Comparison of ENCODE assay signal across 1 cellular context in genomic region chr19:49793561-49793840, GRCh38.
TF ChIP-seq lines count a peak whose summit lies in the region.

No MANE protein-coding gene starts in this region.

TF ChIP-seq in K562, 482 proteins besides CTCF, POLR2A, EP300 and RAD21:
- TF ChIP-seq NR2F6 (CRISPR knock-in tag; IDR thresholded peaks at IDR 0.05) (no peak), ATF3 (IDR thresholded peaks at IDR 0.05) (peak; percentile 62), ATF3 (CRISPR knock-in tag; conservative IDR thresholded peaks at IDR 0.05) (no peak), JUN (IDR thresholded peaks at IDR 0.05; ENCODE audit: borderline replicate concordance, low read depth, low read length) (peak; percentile 15; the same call in 1 of the 2 replicates), JUN (CRISPR knock-in tag; IDR thresholded peaks at IDR 0.05; ENCODE audit: borderline replicate concordance) (no peak), ZFP36 (IDR thresholded peaks at IDR 0.05; ENCODE audit: low read depth, low read length, partially characterized antibody) (peak; percentile 38)
